ENCODE assay signal across 3 cellular contexts in genomic region chr12:93746572-93747168, GRCh38.
A peak's percentile ranks its signal among the peaks of the same experiment; 100 is the strongest.
TF ChIP-seq lines count a peak whose summit lies in the region.

No MANE protein-coding gene starts in this region.

TF ChIP-seq in liver, 16 proteins besides CTCF, POLR2A, EP300 and RAD21:
- TF ChIP-seq, protein P1, sequence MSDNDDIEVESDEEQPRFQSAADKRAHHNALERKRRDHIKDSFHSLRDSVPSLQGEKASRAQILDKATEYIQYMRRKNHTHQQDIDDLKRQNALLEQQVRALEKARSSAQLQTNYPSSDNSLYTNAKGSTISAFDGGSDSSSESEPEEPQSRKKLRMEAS (IDR thresholded peaks at IDR 0.05): no peak
- TF ChIP-seq RXRA (IDR thresholded peaks at IDR 0.05): peak; percentile 65 to 84

TF ChIP-seq in HepG2, 621 proteins besides CTCF, POLR2A, EP300 and RAD21:
- TF ChIP-seq, protein P2, sequence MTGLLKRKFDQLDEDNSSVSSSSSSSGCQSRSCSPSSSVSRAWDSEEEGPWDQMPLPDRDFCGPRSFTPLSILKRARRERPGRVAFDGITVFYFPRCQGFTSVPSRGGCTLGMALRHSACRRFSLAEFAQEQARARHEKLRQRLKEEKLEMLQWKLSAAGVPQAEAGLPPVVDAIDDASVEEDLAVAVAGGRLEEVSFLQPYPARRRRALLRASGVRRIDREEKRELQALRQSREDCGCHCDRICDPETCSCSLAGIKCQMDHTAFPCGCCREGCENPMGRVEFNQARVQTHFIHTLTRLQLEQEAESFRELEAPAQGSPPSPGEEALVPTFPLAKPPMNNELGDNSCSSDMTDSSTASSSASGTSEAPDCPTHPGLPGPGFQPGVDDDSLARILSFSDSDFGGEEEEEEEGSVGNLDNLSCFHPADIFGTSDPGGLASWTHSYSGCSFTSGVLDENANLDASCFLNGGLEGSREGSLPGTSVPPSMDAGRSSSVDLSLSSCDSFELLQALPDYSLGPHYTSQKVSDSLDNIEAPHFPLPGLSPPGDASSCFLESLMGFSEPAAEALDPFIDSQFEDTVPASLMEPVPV (CRISPR knock-in tag; IDR thresholded peaks at IDR 0.05): no peak
- 0 out of 4 replicates have a peak, but pooled peaks of 1 of the 2 experiments have one; percentile 7 for TF ChIP-seq MAFK (conservative IDR thresholded peaks at IDR 0.05 in 1 of 2, IDR thresholded peaks at IDR 0.05 in 1 of 2; ENCODE audit: low read length in 2 of 2)

TF ChIP-seq in K562, 482 proteins besides CTCF, POLR2A, EP300 and RAD21 (continued from another document):
- TF ChIP-seq, protein P3, sequence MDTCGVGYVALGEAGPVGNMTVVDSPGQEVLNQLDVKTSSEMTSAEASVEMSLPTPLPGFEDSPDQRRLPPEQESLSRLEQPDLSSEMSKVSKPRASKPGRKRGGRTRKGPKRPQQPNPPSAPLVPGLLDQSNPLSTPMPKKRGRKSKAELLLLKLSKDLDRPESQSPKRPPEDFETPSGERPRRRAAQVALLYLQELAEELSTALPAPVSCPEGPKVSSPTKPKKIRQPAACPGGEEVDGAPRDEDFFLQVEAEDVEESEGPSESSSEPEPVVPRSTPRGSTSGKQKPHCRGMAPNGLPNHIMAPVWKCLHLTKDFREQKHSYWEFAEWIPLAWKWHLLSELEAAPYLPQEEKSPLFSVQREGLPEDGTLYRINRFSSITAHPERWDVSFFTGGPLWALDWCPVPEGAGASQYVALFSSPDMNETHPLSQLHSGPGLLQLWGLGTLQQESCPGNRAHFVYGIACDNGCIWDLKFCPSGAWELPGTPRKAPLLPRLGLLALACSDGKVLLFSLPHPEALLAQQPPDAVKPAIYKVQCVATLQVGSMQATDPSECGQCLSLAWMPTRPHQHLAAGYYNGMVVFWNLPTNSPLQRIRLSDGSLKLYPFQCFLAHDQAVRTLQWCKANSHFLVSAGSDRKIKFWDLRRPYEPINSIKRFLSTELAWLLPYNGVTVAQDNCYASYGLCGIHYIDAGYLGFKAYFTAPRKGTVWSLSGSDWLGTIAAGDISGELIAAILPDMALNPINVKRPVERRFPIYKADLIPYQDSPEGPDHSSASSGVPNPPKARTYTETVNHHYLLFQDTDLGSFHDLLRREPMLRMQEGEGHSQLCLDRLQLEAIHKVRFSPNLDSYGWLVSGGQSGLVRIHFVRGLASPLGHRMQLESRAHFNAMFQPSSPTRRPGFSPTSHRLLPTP (IDR thresholded peaks at IDR 0.05; ENCODE audit: borderline replicate concordance, extremely low read depth, insufficient read length): no peak
- TF ChIP-seq ZNF316 (IDR thresholded peaks at IDR 0.05) (peak; percentile 66), ETS1 (conservative IDR thresholded peaks at IDR 0.05; ENCODE audit: control insufficient read depth, low read depth, low read length) (no peak), C11orf30 (IDR thresholded peaks at IDR 0.05; ENCODE audit: low read depth) (peak; percentile 60; the same call in 1 of the 2 replicates), DEAF1 (CRISPR knock-in tag; IDR thresholded peaks at IDR 0.05) (no peak), ZNF431 (CRISPR knock-in tag; IDR thresholded peaks at IDR 0.05) (no peak), PKNOX1 (IDR thresholded peaks at IDR 0.05) (no peak), HDAC8 (tag; IDR thresholded peaks at IDR 0.05) (no peak)
TF ChIP-seq in K562: peak in this region for 3.
